Comparison of ENCODE assay signal across 14 cellular contexts in the genomic region with DNA sequence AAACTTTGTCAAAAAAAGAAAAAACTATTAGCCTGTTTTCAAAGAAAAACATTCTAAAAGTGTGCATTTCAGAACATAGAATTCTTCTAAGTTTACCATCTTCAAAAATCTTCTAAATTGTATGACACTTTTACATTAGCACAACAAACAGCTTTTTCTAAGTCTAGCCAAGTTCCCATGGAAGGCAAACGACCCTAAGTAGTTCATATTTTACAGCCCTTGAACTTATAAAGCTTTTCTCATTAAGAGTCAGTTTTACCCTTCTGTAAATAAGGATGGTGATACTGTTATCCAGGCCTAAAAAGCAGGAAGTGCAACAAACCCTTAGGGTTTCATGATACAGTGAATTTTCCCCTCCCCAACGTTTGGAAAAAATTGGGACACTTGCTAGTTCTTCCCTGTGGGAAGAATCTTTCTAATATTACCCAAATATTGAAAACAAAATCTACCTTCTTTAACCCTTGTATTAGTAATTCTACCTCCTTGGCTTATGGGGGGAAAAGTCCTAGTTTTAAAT. TPM values are rescaled to one million over a fixed set of nuclear protein-coding genes. Genes with fewer than 3 reads are reported as not detected.
DNase-seq lines count a peak whose midpoint lies in the region; ATAC-seq and TF ChIP-seq lines count a peak whose summit lies in the region.
"Had no signal": no experiment of that assay in that cellular context is flagged by ENCODE, and none has a peak within 500 bp of the region (broad histone marks: within the 10 kb centered on the region; RNA-seq: fewer than 3 reads in every experiment).

No MANE protein-coding gene starts in this region.

- POLR2A ChIA-PET in CD8-positive, alpha-beta T cell (lab: Charles Lee), result interaction anchor here (0.6 kb wide), 1 partner anchor 151 kb away, joined by 3 read pairs; no protein-coding TSS in a partner anchor
- POLR2A ChIA-PET in T-cell (lab: Charles Lee), result interaction anchor here (0.7 to 1.0 kb wide), 2 partner anchors 17 to 77 kb away, joined by 4 to 11 read pairs; no protein-coding TSS in a partner anchor

- H3K36me3 ChIP-seq in ACC112 (ENCODE audit: insufficient read depth, low read length) (peaks cover 18% of the 10 kb centered on the region), mesodermal cell (ENCODE audit: control insufficient read depth, insufficient read depth, low read length) (peaks cover 34% of the 10 kb centered on the region), WERI-Rb-1 (peaks cover 41% of the 10 kb centered on the region)
- H3K36me3 ChIP-seq in CD8-positive, alpha-beta T cell (ENCODE audit: insufficient read depth, low read length), result peaks cover 18% of the 10 kb centered on the region

- CTCF ChIA-PET in CD8-positive, alpha-beta T cell (lab: Charles Lee), result interaction anchor here (1.3 kb wide), 1 partner anchor 26 kb away, joined by 3 read pairs; no protein-coding TSS in a partner anchor
- CTCF ChIA-PET in T-cell (lab: Charles Lee), result interaction anchor here in 1 of 2 donors (0.5 to 0.7 kb wide), 2 partner anchors 10 to 15 kb away, joined by 4 read pairs; a partner anchor contains a TSS

- no peak overlapping the region for H3K4me3 ChIP-seq in ACC112 (ENCODE audit: low read depth, low read length)
- H3K4me3 ChIP-seq in CD8-positive, alpha-beta T cell (ENCODE audit: low read depth, low read length), result no peak overlapping the region
- no peak overlapping the region for H3K4me3 ChIP-seq in mesodermal cell (ENCODE audit: extremely low read depth, insufficient read depth, low read length, poor library complexity, severe bottlenecking)
- no peak overlapping the region for H3K4me3 ChIP-seq in WERI-Rb-1 (ENCODE audit: low read depth, low read length)

- H3K27me3 Mint-ChIP-seq in CD8-positive, alpha-beta T cell (ENCODE audit: low read depth), result no peaks in the 10 kb centered on the region
- no peaks in the 10 kb centered on the region for H3K27me3 Mint-ChIP-seq in T-cell
- H3K27me3 Mint-ChIP-seq: progenitor cell of endocrine pancreas had no signal

- DNase-seq in CD8-positive, alpha-beta T cell, result no peak
- no peak for DNase-seq in T-cell
- DNase-seq in WERI-Rb-1, result no peak
- no peak for DNase-seq in activated effector memory CD4-positive, alpha-beta T cell treated with Interleukin-2 at 50 U/mL for 16 hours
- no peak for DNase-seq in posterior cingulate gyrus
- DNase-seq: activated CD4-positive, alpha-beta T cell treated with anti-CD3 and anti-CD28 coated beads for 1 hour; activated gamma-delta T cell treated with Interleukin-2 at 50 U/mL for 16 hours; C1 segment of cervical spinal cord; caudate nucleus; NCI-H2227 treated with DMSO at 0.1 percent for 48 hours had no signal

- H3K27ac Mint-ChIP-seq in CD8-positive, alpha-beta T cell, result peak overlapping the region; percentile 23
- peak overlapping the region; percentile 87 to 91 for H3K27ac Mint-ChIP-seq in T-cell
- H3K27ac Mint-ChIP-seq: progenitor cell of endocrine pancreas had no signal

- ATAC-seq in CD8-positive, alpha-beta T cell, result no peak
- no peak for ATAC-seq in T-cell (replicated peaks in 1 of 4)

- peaks cover 15% of the 10 kb centered on the region for H3K79me2 ChIP-seq in ACC112 (ENCODE audit: control insufficient read depth, insufficient read depth, low read length, unreplicated experiment)

- peaks cover 46% of the 10 kb centered on the region for H3K36me3 Mint-ChIP-seq in CD8-positive, alpha-beta T cell
- H3K36me3 Mint-ChIP-seq in T-cell, result peaks cover 24% of the 10 kb centered on the region

- no peak overlapping the region for H2AFZ ChIP-seq in ACC112 (ENCODE audit: low read length, unreplicated experiment)

- no peak for TF ChIP-seq CTCF in CD8-positive, alpha-beta T cell (IDR thresholded peaks at IDR 0.05)
- no peak for TF ChIP-seq CTCF in WERI-Rb-1 (IDR thresholded peaks at IDR 0.05; ENCODE audit: low read depth, low read length)

- no peak overlapping the region for H3K4me3 Mint-ChIP-seq in CD8-positive, alpha-beta T cell
- H3K4me3 Mint-ChIP-seq in T-cell, result no peak overlapping the region
- H3K4me3 Mint-ChIP-seq: type B pancreatic cell had no signal

- H3K27ac ChIP-seq in ACC112 (ENCODE audit: low read depth, low read length) (peak overlapping the region; percentile 79), mesodermal cell (ENCODE audit: low read depth, low read length, severe bottlenecking) (peak overlapping the region; percentile 33), WERI-Rb-1 (no peak overlapping the region)
- no peak overlapping the region for H3K27ac ChIP-seq in CD8-positive, alpha-beta T cell (ENCODE audit: low read depth, low read length)

- 50% methylated on average over 1 of the region's 2 CpGs; no CpG with 5 or more reads in 1 of the 2 experiments for WGBS in mesodermal cell (ENCODE audit: insufficient coverage in 2 of 2), 2 experiments

- H3K9me3 ChIP-seq in CD8-positive, alpha-beta T cell (ENCODE audit: low read length), result no peaks in the 10 kb centered on the region
- H3K9me3 ChIP-seq in mesodermal cell (ENCODE audit: control insufficient read depth, low read length) (no peaks in the 10 kb centered on the region), WERI-Rb-1 (ENCODE audit: severe bottlenecking) (no peaks in the 10 kb centered on the region)

- peaks cover 30% of the 10 kb centered on the region for H3K4me1 ChIP-seq in ACC112 (ENCODE audit: control insufficient read depth, insufficient read depth, low read length, unreplicated experiment)
- H3K4me1 ChIP-seq in CD8-positive, alpha-beta T cell (ENCODE audit: insufficient read depth, low read length), result peaks cover 29% of the 10 kb centered on the region
- peaks cover 11% of the 10 kb centered on the region for H3K4me1 ChIP-seq in mesodermal cell (ENCODE audit: control insufficient read depth, insufficient read depth, low read length, poor library complexity, severe bottlenecking)

- intact Hi-C loops in CD8-positive, alpha-beta T cell (cut with DNase I, micrococcal nuclease), result loop anchor here in 1 of 2 experiments (10.0 kb wide), 1 partner anchor 1939 kb away; a partner anchor contains a TSS
- intact Hi-C loops in posterior cingulate gyrus (cut with DNase I), result no loop called here

- H3K4me1 Mint-ChIP-seq in CD8-positive, alpha-beta T cell (ENCODE audit: low read depth), result peaks cover 28% of the 10 kb centered on the region
- H3K4me1 Mint-ChIP-seq in T-cell, result peaks cover 39 to 47% (median 45%) of the 10 kb centered on the region in 3 donors

- no peaks in the 10 kb centered on the region for H3K9me3 Mint-ChIP-seq in CD8-positive, alpha-beta T cell
- H3K9me3 Mint-ChIP-seq in T-cell, result no peaks in the 10 kb centered on the region
- H3K9me3 Mint-ChIP-seq: type B pancreatic cell had no signal

- H3K27me3 ChIP-seq in ACC112 (ENCODE audit: insufficient read depth, low read length) (no peaks in the 10 kb centered on the region), WERI-Rb-1 (ENCODE audit: insufficient read depth, low read depth, severe bottlenecking) (no peaks in the 10 kb centered on the region)
- H3K27me3 ChIP-seq in CD8-positive, alpha-beta T cell (ENCODE audit: insufficient read depth, low read length), result no peaks in the 10 kb centered on the region

RNA-seq across cellular contexts. Expression of a gene that starts 4.0 kb away (rescaled TPM):
- 100 to 1,000 TPM; 137 to 138 TPM for total RNA-seq in CD8-positive, alpha-beta T cell
- total RNA-seq in T-cell, result 100 to 1,000 TPM in 2 of 5 donors, 10 to 100 TPM in 3; 78.8 to 122 (median 89.5) TPM
- 236 TPM for polyA plus RNA-seq in mesodermal cell (2013, experiment 1 of 2)
- 268 TPM for polyA plus RNA-seq in mesodermal cell (2013, experiment 2 of 2)

RNA-seq across cellular contexts. Expression of a gene that starts 15.2 kb away (rescaled TPM):
- total RNA-seq in CD8-positive, alpha-beta T cell, result 1,000 to 10,000 TPM; 3,671 to 3,755 TPM
- total RNA-seq in T-cell, result 1,000 to 10,000 TPM; 2,862 to 3,462 (median 2,982) TPM
- 2,078 TPM for polyA plus RNA-seq in mesodermal cell (2013, experiment 1 of 2)
- polyA plus RNA-seq in mesodermal cell (2013, experiment 2 of 2), result 2,164 TPM

Comparison
In these comparisons a context has a peak if more than half of its experiments do, and no peak if none do; other contexts are left out.
1. H3K27ac ChIP-seq: peak in ACC112 (single experiment) and mesodermal cell (single experiment); none in CD8-positive, alpha-beta T cell (single experiment) and WERI-Rb-1 (single experiment).